Comparison of ENCODE assay signal across 7 cellular contexts in genomic region chr19:34173145-34173956, GRCh38. TPM values are rescaled to one million over a fixed set of nuclear protein-coding genes. Genes with fewer than 3 reads are reported as not detected.
DNase-seq lines count a peak whose midpoint lies in the region; ATAC-seq and TF ChIP-seq lines count a peak whose summit lies in the region.

No MANE protein-coding gene starts in this region.

- H3K27me3 ChIP-seq in mucosa of rectum (ENCODE audit: control insufficient read depth in 2 of 2, insufficient read depth in 2 of 2, low read length in 2 of 2) = no peaks in the 10 kb centered on the region
- H3K27me3 ChIP-seq in tibial artery = no peaks in the 10 kb centered on the region

- H3K36me3 Mint-ChIP-seq in WTC11 = peaks cover 11% of the 10 kb centered on the region

- peak; percentile 15 for ATAC-seq in WTC11

- H3K4me1 Mint-ChIP-seq in WTC11 = peaks cover 44% of the 10 kb centered on the region

- peak overlapping the region; percentile 98 for H3K27ac ChIP-seq in mucosa of rectum (ENCODE audit: low read depth in 2 of 2, low read length in 2 of 2)
- peak overlapping the region; percentile 99 to 100 for H3K27ac ChIP-seq in tibial artery

- peak overlapping the region; percentile 100 for H3K27ac Mint-ChIP-seq in WTC11

- H3K36me3 ChIP-seq in mucosa of rectum (ENCODE audit: control insufficient read depth in 2 of 2, insufficient read depth in 2 of 2, low read length in 2 of 2) = peaks cover 0 to 3% of the 10 kb centered on the region in 2 donors
- no peaks in the 10 kb centered on the region for H3K36me3 ChIP-seq in tibial artery

- H3K9me3 Mint-ChIP-seq in WTC11 = no peaks in the 10 kb centered on the region

- TF ChIP-seq CTCF in WTC11 (IDR thresholded peaks at IDR 0.05) = no peak
- TF ChIP-seq CTCF in epithelial cell of esophagus (IDR thresholded peaks at IDR 0.05; ENCODE audit: insufficient read depth, low read depth, low read length, missing control alignments) = peak; percentile 14
- peak; percentile 5 to 17 for TF ChIP-seq CTCF in tibial artery (IDR thresholded peaks at IDR 0.05)

- DNase-seq in Kasumi-1 (lab: John Stamatoyannopoulos, UW) = peak; percentile 33 to 35
- DNase-seq in WTC11 (ENCODE audit: low spot score) = peak; percentile 59
- DNase-seq in epithelial cell of esophagus (ENCODE audit: low read depth) = peak; percentile 86
- DNase-seq in tibial artery = peak in 1 of 2 donors; percentile 66
- DNase-seq in NCI-H1436 treated with DMSO at 0.1 percent for 48 hours (lab: John Stamatoyannopoulos, UW) = no peak

- H3K4me3 Mint-ChIP-seq in WTC11 = peak overlapping the region; percentile 97

- peak overlapping the region; percentile 92 to 96 for H3K9ac ChIP-seq in mucosa of rectum (ENCODE audit: low read depth in 1 of 2, low read length in 2 of 2)

- H3K4me3 ChIP-seq in GM08714 (ENCODE audit: low read length) (peak overlapping the region; percentile 91), epithelial cell of esophagus (ENCODE audit: low read length) (peak overlapping the region; percentile 74), mucosa of rectum (ENCODE audit: low read length in 2 of 2) (peak overlapping the region; percentile 90 to 95), tibial artery (peak overlapping the region; percentile 72 to 97)

- intact Hi-C loops in tibial artery (cut with DNase I; ENCODE audit: low total_unique reads) = no loop called here

- H3K4me1 ChIP-seq in mucosa of rectum (ENCODE audit: control insufficient read depth in 2 of 2, insufficient read depth in 2 of 2, low read length in 2 of 2) (peaks cover 18 to 25% of the 10 kb centered on the region in 2 donors), tibial artery (peaks cover 0 to 56% (median 50%) of the 10 kb centered on the region in 4 donors)

- CTCF ChIA-PET in WTC11 (lab: Charles Lee) = interaction anchor here (0.6 to 1.6 kb wide), 3 partner anchors 22 to 395 kb away, joined by 3 to 4 read pairs (median 3); no protein-coding TSS in a partner anchor

- POLR2A ChIA-PET in WTC11 (lab: Charles Lee) = interaction anchor here (0.8 to 1.1 kb wide), 2 partner anchors 8 to 39 kb away, joined by 3 to 4 read pairs; no protein-coding TSS in a partner anchor

- H3K27me3 Mint-ChIP-seq in WTC11 (ENCODE audit: low read depth) = no peaks in the 10 kb centered on the region

- H3K9me3 ChIP-seq in mucosa of rectum (ENCODE audit: control insufficient read depth in 2 of 2, low read length in 2 of 2) (no peaks in the 10 kb centered on the region), tibial artery (no peaks in the 10 kb centered on the region)

TF ChIP-seq in WTC11, 78 proteins besides CTCF, POLR2A, EP300 and RAD21 (continues in another document):
- TF ChIP-seq OVOL2 (CRISPR knock-in tag; IDR thresholded peaks at IDR 0.05; ENCODE audit: borderline replicate concordance) (no peak), GABPB1 (CRISPR knock-in tag; IDR thresholded peaks at IDR 0.05) (no peak), FOXK1 (CRISPR knock-in tag; IDR thresholded peaks at IDR 0.05) (0 out of 2 replicates have a peak, but pooled peaks have one; percentile 11), NR1H2 (CRISPR knock-in tag; IDR thresholded peaks at IDR 0.05) (no peak), NFATC4 (CRISPR knock-in tag; IDR thresholded peaks at IDR 0.05) (no peak), ATF6 (CRISPR knock-in tag; IDR thresholded peaks at IDR 0.05) (no peak), USF1 (CRISPR knock-in tag; IDR thresholded peaks at IDR 0.05) (0 out of 2 replicates have a peak, but pooled peaks have one; percentile 18), ZNF121 (CRISPR knock-in tag; IDR thresholded peaks at IDR 0.05) (no peak), PRDM15 (CRISPR knock-in tag; IDR thresholded peaks at IDR 0.05) (no peak), ZNF232 (CRISPR knock-in tag; IDR thresholded peaks at IDR 0.05) (no peak), ZNF396 (CRISPR knock-in tag; IDR thresholded peaks at IDR 0.05; ENCODE audit: borderline replicate concordance) (no peak), ZNF671 (CRISPR knock-in tag; IDR thresholded peaks at IDR 0.05) (no peak), MAX (CRISPR knock-in tag; IDR thresholded peaks at IDR 0.05) (peak; percentile 74), ZNF138 (CRISPR knock-in tag; conservative IDR thresholded peaks at IDR 0.05) (no peak), ERG (CRISPR knock-in tag; IDR thresholded peaks at IDR 0.05) (no peak), CREB1 (CRISPR knock-in tag; IDR thresholded peaks at IDR 0.05) (no peak), ELF4 (CRISPR knock-in tag; IDR thresholded peaks at IDR 0.05; ENCODE audit: low read depth) (no peak), ZNF263 (CRISPR knock-in tag; IDR thresholded peaks at IDR 0.05; ENCODE audit: low read depth) (no peak), FOXJ3 (CRISPR knock-in tag; IDR thresholded peaks at IDR 0.05; ENCODE audit: borderline replicate concordance) (no peak), HMGXB4 (CRISPR knock-in tag; IDR thresholded peaks at IDR 0.05) (0 out of 2 replicates have a peak, but pooled peaks have one; percentile 32)

RNA-seq across cellular contexts. Expression of gene LSM14A, which starts 1.0 kb away (rescaled TPM):
- 161 to 178 TPM (median 173 TPM) in 3 replicates for total RNA-seq in WTC11 (2021)
